ENCODE assay signal across 8 cellular contexts in genomic region chr2:221573430-221574230, GRCh38. TPM values are rescaled to one million over a fixed set of nuclear protein-coding genes. Genes with fewer than 3 reads are reported as not detected.
DNase-seq lines count a peak whose midpoint lies in the region; ATAC-seq, FAIRE-seq and TF ChIP-seq lines count a peak whose summit lies in the region.

No MANE protein-coding gene starts in this region.

- no peak for TF ChIP-seq POLR2A in HCT116 (IDR thresholded peaks at IDR 0.05; ENCODE audit: borderline replicate concordance, extremely low read depth, insufficient read depth, insufficient read length)

- intact Hi-C loops in HCT116 (cut with micrococcal nuclease) = loop anchor here (1.0 to 10.0 kb wide), 4 partner anchors 886 to 1837 kb away; no protein-coding TSS in a partner anchor
- intact Hi-C loops in Right ventricle myocardium superior (cut with DNase I) = loop anchor here (5.0 to 10.0 kb wide), 3 partner anchors 469 to 1836 kb away; no protein-coding TSS in a partner anchor
- intact Hi-C loops in pancreas (cut with DNase I) = loop anchor here in 2 of 3 donors (5.0 to 10.0 kb wide), 4 partner anchors 401 to 1839 kb away; no protein-coding TSS in a partner anchor
- intact Hi-C loops in tibial artery (cut with DNase I; ENCODE audit: low total_unique reads) = loop anchor here (2.0 to 10.0 kb wide), 2 partner anchors 887 to 1839 kb away; no protein-coding TSS in a partner anchor

- H3K4me1 Mint-ChIP-seq in activated naive CD8-positive, alpha-beta T cell treated with anti-CD3 and anti-CD28 coated beads for 36 hours = peaks cover 22% of the 10 kb centered on the region

- POLR2A ChIA-PET in HCT116 (lab: Charles Lee) = no interaction called here

- no peak for FAIRE-seq in pancreas (lab: Jason Lieb, UNC)

- ATAC-seq in HCT116 (peak; percentile 79), SK-N-SH treated with all-trans-retinoic acid at 6 μM for 48 hours (peak; percentile 86), Right ventricle myocardium superior (ENCODE audit: poor library complexity) (peak; percentile 88), pancreas (peak; percentile 77 to 86 (median 80))

- TF ChIP-seq CTCF in HCT116 (IDR thresholded peaks at IDR 0.05 in 2 of 3, conservative IDR thresholded peaks at IDR 0.05 in 1 of 3; ENCODE audit: borderline replicate concordance in 1 of 3, insufficient read depth in 1 of 3, low read depth in 2 of 3, low read length in 2 of 3) = peak; percentile 83 to 90 (median 84)
- TF ChIP-seq CTCF in MM.1S (IDR thresholded peaks at IDR 0.05; ENCODE audit: low read length) = peak; percentile 87
- TF ChIP-seq CTCF in pancreas (IDR thresholded peaks at IDR 0.05) = peak; percentile 93 to 98 (median 94)
- peak; percentile 92 to 98 for TF ChIP-seq CTCF in tibial artery (IDR thresholded peaks at IDR 0.05)

- H4K20me1 ChIP-seq in HCT116 (ENCODE audit: insufficient read depth) = no peaks in the 10 kb centered on the region
- H4K20me1 ChIP-seq in MM.1S (ENCODE audit: insufficient read depth, low read length) = no peaks in the 10 kb centered on the region

- H3K36me3 Mint-ChIP-seq in activated naive CD8-positive, alpha-beta T cell treated with anti-CD3 and anti-CD28 coated beads for 36 hours = no peaks in the 10 kb centered on the region

- H3K27ac ChIP-seq in HCT116 (ENCODE audit: low read depth, low read length) = peak overlapping the region; percentile 25; the same call in 1 of the 2 replicates
- no peak overlapping the region for H3K27ac ChIP-seq in MM.1S (ENCODE audit: low read length)
- peak overlapping the region; percentile 2 to 80 (median 63) for H3K27ac ChIP-seq in pancreas
- H3K27ac ChIP-seq in tibial artery = peak overlapping the region; percentile 81 to 83

- RAD21 ChIA-PET in HCT116 (lab: Charles Lee; ENCODE audit: low non-redundant PET in 1 of 2, low total read pairs in 2 of 2, uncharacterized antibody in 2 of 2, unreplicated experiment in 2 of 2) = interaction anchor here in 1 of 2 experiments (0.5 kb wide), 1 partner anchor 491 kb away, joined by 5 read pairs; no protein-coding TSS in a partner anchor

- 0 to 1% methylated on average over 58 to 63 of the region's 63 CpGs for WGBS in pancreas, 2 donors

- H3K27ac Mint-ChIP-seq in activated naive CD8-positive, alpha-beta T cell treated with anti-CD3 and anti-CD28 coated beads for 36 hours = no peak overlapping the region

- H3K9me3 ChIP-seq in HCT116 (ENCODE audit: control insufficient read depth in 1 of 2, insufficient read depth in 1 of 2, low read depth in 1 of 2, low read length in 2 of 2) (no peaks in the 10 kb centered on the region), MM.1S (replicated peaks; ENCODE audit: insufficient read depth, low read length) (no peaks in the 10 kb centered on the region), pancreas (no peaks in the 10 kb centered on the region), tibial artery (no peaks in the 10 kb centered on the region)

- peak; percentile 96 for TF ChIP-seq RAD21 in HCT116 (IDR thresholded peaks at IDR 0.05; ENCODE audit: low read depth)

- BruUV-seq in HCT116 (replicated peaks; lab: Mats Ljungman, UMichigan) = no TSS peak

- H3K9me2 ChIP-seq in HCT116 (ENCODE audit: insufficient read depth) (no peaks in the 10 kb centered on the region), MM.1S (replicated peaks; ENCODE audit: insufficient read depth, low read length) (no peaks in the 10 kb centered on the region)

- H3F3A ChIP-seq in MM.1S (ENCODE audit: insufficient read depth, low read length) = no peaks in the 10 kb centered on the region; the same call in 1 of the 2 replicates

- CTCF ChIA-PET in HCT116 (lab: Charles Lee) = interaction anchor here (0.9 to 1.5 kb wide), 4 partner anchors 9 to 1836 kb away, joined by 3 to 7 read pairs (median 4); no protein-coding TSS in a partner anchor

- peaks cover 80% of the 10 kb centered on the region for H3K27me3 Mint-ChIP-seq in activated naive CD8-positive, alpha-beta T cell treated with anti-CD3 and anti-CD28 coated beads for 36 hours

- peak; percentile 16 for DNase-seq in GM04503 (ENCODE audit: low read depth)
- peak; percentile 22 for DNase-seq in HCT116 (ENCODE audit: low read depth, low spot score)
- peak; percentile 75 for DNase-seq in MM.1S
- peak; percentile 76 for DNase-seq in activated naive CD8-positive, alpha-beta T cell treated with anti-CD3 and anti-CD28 coated beads for 36 hours
- peak; percentile 92 for DNase-seq in Right ventricle myocardium superior
- peak; percentile 70 to 98 (median 88) for DNase-seq in pancreas
- peak; percentile 84 to 91 for DNase-seq in tibial artery

- H3K79me2 ChIP-seq in HCT116 (ENCODE audit: insufficient read depth, low read length) (no peaks in the 10 kb centered on the region), MM.1S (ENCODE audit: low read length) (no peaks in the 10 kb centered on the region)

- H3K4me3 Mint-ChIP-seq in activated naive CD8-positive, alpha-beta T cell treated with anti-CD3 and anti-CD28 coated beads for 36 hours = peak overlapping the region; percentile 47

- H3K36me3 ChIP-seq in HCT116 (ENCODE audit: control insufficient read depth in 1 of 2, insufficient read depth in 2 of 2, low read length in 2 of 2) = no peaks in the 10 kb centered on the region
- H3K36me3 ChIP-seq in MM.1S (replicated peaks; ENCODE audit: insufficient read depth, low read length) = no peaks in the 10 kb centered on the region
- H3K36me3 ChIP-seq in pancreas = no peaks in the 10 kb centered on the region
- H3K36me3 ChIP-seq in tibial artery = no peaks in the 10 kb centered on the region

- peak overlapping the region; percentile 96 for H3K4me2 ChIP-seq in HCT116 (ENCODE audit: low read length)
- peak overlapping the region; percentile 99 for H3K4me2 ChIP-seq in MM.1S (ENCODE audit: low read depth, low read length)

- H3K4me3 ChIP-seq in HCT116 (replicated peaks in 1 of 2; ENCODE audit: low read depth in 1 of 2, low read length in 2 of 2) = peak overlapping the region; percentile 54 to 71
- peak overlapping the region; percentile 68 for H3K4me3 ChIP-seq in MM.1S (ENCODE audit: low read length)
- H3K4me3 ChIP-seq in pancreas = peak overlapping the region; percentile 44 to 79 (median 70)
- peak overlapping the region; percentile 70 to 89 for H3K4me3 ChIP-seq in tibial artery

- H3K9me3 Mint-ChIP-seq in activated naive CD8-positive, alpha-beta T cell treated with anti-CD3 and anti-CD28 coated beads for 36 hours = no peaks in the 10 kb centered on the region

- H3K27me3 ChIP-seq in HCT116 (ENCODE audit: insufficient read depth, low read length) (peaks cover 28% of the 10 kb centered on the region), MM.1S (replicated peaks; ENCODE audit: insufficient read depth, low read length) (peaks cover 23% of the 10 kb centered on the region), pancreas (peaks cover 0 to 31% (median 10%) of the 10 kb centered on the region in 4 donors), tibial artery (peaks cover 0 to 10% of the 10 kb centered on the region in 2 donors)

- H3K4me1 ChIP-seq in HCT116 (ENCODE audit: control insufficient read depth in 1 of 2, insufficient read depth in 2 of 2, low read length in 2 of 2) = peaks cover 0 to 19% of the 10 kb centered on the region in 2 experiments; a peak in 3 of 4 replicates
- H3K4me1 ChIP-seq in MM.1S (ENCODE audit: low read length) = 0 out of 2 replicates have a peak, but pooled peaks cover 3% of the 10 kb centered on the region
- H3K4me1 ChIP-seq in pancreas = no peaks in the 10 kb centered on the region
- H3K4me1 ChIP-seq in tibial artery = peaks cover 0 to 30% (median 17%) of the 10 kb centered on the region in 4 donors

- peak overlapping the region; percentile 14 for H3K9ac ChIP-seq in HCT116 (ENCODE audit: low read length)
- H3K9ac ChIP-seq in MM.1S (ENCODE audit: low read length) = no peak overlapping the region

- H2AFZ ChIP-seq in HCT116 (ENCODE audit: low read depth, low read length, poor library complexity, severe bottlenecking) = peak overlapping the region; percentile 90
- peak overlapping the region; percentile 74 for H2AFZ ChIP-seq in MM.1S (ENCODE audit: low read length)

TF ChIP-seq in HCT116, 20 proteins besides CTCF, POLR2A, EP300 and RAD21:
- TF ChIP-seq CEBPB (IDR thresholded peaks at IDR 0.05; ENCODE audit: low read depth) (no peak), EGR1 (IDR thresholded peaks at IDR 0.05; ENCODE audit: low read depth) (no peak)
- TF ChIP-seq, protein P1, sequence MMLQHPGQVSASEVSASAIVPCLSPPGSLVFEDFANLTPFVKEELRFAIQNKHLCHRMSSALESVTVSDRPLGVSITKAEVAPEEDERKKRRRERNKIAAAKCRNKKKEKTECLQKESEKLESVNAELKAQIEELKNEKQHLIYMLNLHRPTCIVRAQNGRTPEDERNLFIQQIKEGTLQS (IDR thresholded peaks at IDR 0.05) = no peak

TF ChIP-seq in SK-N-SH treated with all-trans-retinoic acid at 6 μM for 48 hours, 23 proteins besides CTCF, POLR2A, EP300 and RAD21:
- no peak for TF ChIP-seq TOX (CRISPR knock-in tag; IDR thresholded peaks at IDR 0.05; ENCODE audit: borderline replicate concordance)
- no peak for TF ChIP-seq ESRRG (CRISPR knock-in tag; IDR thresholded peaks at IDR 0.05)
- TF ChIP-seq PPARA (CRISPR knock-in tag; IDR thresholded peaks at IDR 0.05; ENCODE audit: borderline replicate concordance) = no peak
- TF ChIP-seq TCF4 (CRISPR knock-in tag; IDR thresholded peaks at IDR 0.05; ENCODE audit: borderline replicate concordance) = no peak

RNA-seq across cellular contexts. Expression of gene EPHA4, which starts 1.5 kb away (rescaled TPM):
- 3.5 TPM for total RNA-seq in HCT116 (2021; ENCODE audit: unreplicated experiment)
- 1.8 and 2.0 TPM in 2 replicates for polyA plus RNA-seq in HCT116 (2012)
- under 1 TPM; 0.20 to 0.47 TPM for total RNA-seq in activated naive CD8-positive, alpha-beta T cell treated with anti-CD3 and anti-CD28 coated beads for 36 hours
- total RNA-seq in Right ventricle myocardium superior = 11.9 TPM
- 1 to 10 TPM; 1.2 to 2.3 (median 1.4) TPM for total RNA-seq in pancreas
- 1 to 10 TPM; 1.1 to 1.8 TPM for polyA plus RNA-seq in pancreas

Comparison
In these comparisons a context has a peak if more than half of its experiments do, and no peak if none do; other contexts are left out.
1. DNase-seq: peak in every context shown above with its lines; median percentile 92 in Right ventricle myocardium superior; 88 in pancreas; 88 in tibial artery; 76 in activated naive CD8-positive, alpha-beta T cell treated with anti-CD3 and anti-CD28 coated beads for 36 hours; 75 in MM.1S; 22 in HCT116; 16 in GM04503.